1 cellular context compared by ENCODE assay signal in the genomic region with DNA sequence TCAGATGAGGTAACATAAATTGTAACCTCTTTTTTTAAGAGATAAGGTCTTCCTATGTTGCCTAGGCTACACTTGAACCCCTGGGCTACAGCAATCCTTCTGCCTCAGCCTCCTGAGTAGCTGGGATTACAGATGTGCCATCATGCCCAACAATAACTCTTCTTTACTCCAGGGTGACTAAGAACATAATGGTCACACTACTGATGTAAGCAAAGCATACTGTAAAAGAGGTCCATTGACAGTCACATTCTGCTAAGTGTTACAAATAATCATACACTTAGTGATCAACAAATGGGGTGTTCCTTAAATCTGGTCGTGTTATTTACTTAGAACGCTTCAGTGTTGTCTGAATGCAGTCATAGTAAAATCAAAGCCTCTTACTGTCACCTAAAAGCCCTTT.
TF ChIP-seq lines count a peak whose summit lies in the region.

No MANE protein-coding gene starts in this region.

TF ChIP-seq in A549, 52 proteins besides CTCF, POLR2A, EP300 and RAD21 (continued from another document):
- TF ChIP-seq HOXB13 (CRISPR knock-in tag; IDR thresholded peaks at IDR 0.05; ENCODE audit: low read depth) = no peak
